1 cellular context compared by ENCODE assay signal in genomic region chr6:5442946-5443345, GRCh38.
TF ChIP-seq lines count a peak whose summit lies in the region.

No MANE protein-coding gene starts in this region.

TF ChIP-seq in WTC11, 78 proteins besides CTCF, POLR2A, EP300 and RAD21 (continued from another document):
- TF ChIP-seq AR (CRISPR knock-in tag; IDR thresholded peaks at IDR 0.05), result no peak
- TF ChIP-seq USF1 (CRISPR knock-in tag; IDR thresholded peaks at IDR 0.05), result no peak
- TF ChIP-seq ZNF138 (CRISPR knock-in tag; conservative IDR thresholded peaks at IDR 0.05), result no peak
- no peak for TF ChIP-seq MYBL2 (CRISPR knock-in tag; IDR thresholded peaks at IDR 0.05)
- no peak for TF ChIP-seq FOXP1 (CRISPR knock-in tag; IDR thresholded peaks at IDR 0.05; ENCODE audit: borderline replicate concordance)
- no peak for TF ChIP-seq ZSCAN18 (CRISPR knock-in tag; IDR thresholded peaks at IDR 0.05)
- TF ChIP-seq TCF7 (CRISPR knock-in tag; IDR thresholded peaks at IDR 0.05; ENCODE audit: low read depth), result no peak
- TF ChIP-seq ETV6 (CRISPR knock-in tag; IDR thresholded peaks at IDR 0.05), result no peak
